In the genomic region with DNA sequence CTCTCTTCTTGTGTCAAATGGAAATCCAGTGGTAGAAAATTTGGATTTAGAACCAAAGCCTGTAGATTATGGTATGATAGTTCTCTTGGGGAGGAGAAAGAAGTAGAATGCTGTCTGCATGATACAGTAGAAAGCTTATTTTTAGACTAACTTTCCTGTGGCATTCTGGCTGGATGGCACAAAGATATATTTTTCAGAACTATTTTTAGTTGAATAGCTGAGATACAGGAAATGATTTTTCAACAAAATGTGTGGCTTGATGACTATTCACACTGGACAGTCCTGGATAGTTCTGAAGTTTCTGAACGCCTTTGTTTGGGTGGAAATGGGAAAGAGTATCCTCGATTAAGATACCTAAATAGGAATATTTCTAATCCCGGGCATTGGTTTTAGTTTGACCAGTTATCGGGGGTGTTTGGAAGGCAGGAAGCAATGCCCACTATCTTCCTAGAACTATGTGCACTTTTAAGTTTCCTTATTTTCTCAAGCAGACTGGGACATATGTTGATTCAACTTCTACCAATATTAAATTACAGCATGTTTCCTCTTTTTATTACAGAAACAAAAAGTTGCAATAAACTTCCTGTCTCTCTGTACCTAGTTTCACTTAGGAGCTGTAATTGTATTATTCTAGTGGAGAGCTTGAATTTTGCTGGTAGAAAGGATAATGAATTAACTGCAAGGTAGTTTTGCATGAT, we compare ENCODE assay signal across 18 cellular contexts. TPM values are rescaled to one million over a fixed set of nuclear protein-coding genes. Genes with fewer than 3 reads are reported as not detected.
DNase-seq lines count a peak whose midpoint lies in the region; ATAC-seq and TF ChIP-seq lines count a peak whose summit lies in the region.
"Had no signal": no experiment of that assay in that cellular context is flagged by ENCODE, and none has a peak within 500 bp of the region (broad histone marks: within the 10 kb centered on the region; RNA-seq: fewer than 3 reads in every experiment).

No MANE protein-coding gene starts in this region.

- no peaks in the 10 kb centered on the region for H4K20me1 ChIP-seq in BLaER1

- H3K23ac ChIP-seq in mesenchymal stem cell (ENCODE audit: low read length in 2 of 2), result no peak overlapping the region

- H3K9me3 ChIP-seq in BLaER1, result no peaks in the 10 kb centered on the region
- H3K9me3 ChIP-seq in mesenchymal stem cell (ENCODE audit: control insufficient read depth, low read length), result no peaks in the 10 kb centered on the region
- H3K9me3 ChIP-seq: HAP-1, psoas muscle, vagina had no signal

- no peak overlapping the region for H3K14ac ChIP-seq in mesenchymal stem cell (ENCODE audit: low read length in 2 of 2)

- peaks cover 8% of the 10 kb centered on the region for H3K79me1 ChIP-seq in mesenchymal stem cell (replicated peaks; ENCODE audit: low read length, poor library complexity, severe bottlenecking)

- H4K8ac ChIP-seq in mesenchymal stem cell (ENCODE audit: low read length), result no peak overlapping the region

- DNase-seq in LHCN-M2 (ENCODE audit: low read depth) (peak; percentile 35), germinal center (ENCODE audit: low spot score) (peak; percentile 20), omental fat pad (ENCODE audit: low spot score) (no peak), kidney glomerular epithelial cell (lab: John Stamatoyannopoulos, UW) (no peak), mesenchymal stem cell (no peak)
- DNase-seq: activated naive CD8-positive, alpha-beta T cell treated with anti-CD3 and anti-CD28 coated beads for 36 hours; cortex of kidney; DMS53; midbrain; NCI-H526; psoas muscle; SHP77 treated with DMSO at 0.1 percent for 48 hours had no signal

- no peak overlapping the region for H3K18ac ChIP-seq in mesenchymal stem cell (ENCODE audit: low read depth in 1 of 2, low read length in 2 of 2)

- H3K9ac ChIP-seq in BLaER1, result no peak overlapping the region
- H3K9ac ChIP-seq in mesenchymal stem cell (ENCODE audit: low read length), result no peak overlapping the region

- no peak overlapping the region for H2BK5ac ChIP-seq in mesenchymal stem cell (ENCODE audit: low read depth, low read length, poor library complexity, severe bottlenecking)

- 87% methylated on average over 4 of the region's 4 CpGs for WGBS in mesenchymal stem cell

- H3K36me3 ChIP-seq in BLaER1 (peaks cover 39% of the 10 kb centered on the region), mesenchymal stem cell (ENCODE audit: control insufficient read depth in 1 of 2, insufficient read depth in 2 of 2, low read depth in 1 of 2, low read length in 2 of 2) (peaks cover 4 to 23% of the 10 kb centered on the region in 2 experiments)
- H3K36me3 ChIP-seq: vagina had no signal

- H2BK15ac ChIP-seq in mesenchymal stem cell (ENCODE audit: low read depth, poor library complexity, severe bottlenecking), result no peak overlapping the region

- no peaks in the 10 kb centered on the region for H3K27me3 ChIP-seq in BLaER1
- H3K27me3 ChIP-seq in mesenchymal stem cell (ENCODE audit: control insufficient read depth in 1 of 2, insufficient read depth in 1 of 2, low read length in 2 of 2), result no peaks in the 10 kb centered on the region
- H3K27me3 ChIP-seq: vagina had no signal

- no peak overlapping the region for H2BK12ac ChIP-seq in mesenchymal stem cell (ENCODE audit: low read length in 2 of 2)

- H3K4ac ChIP-seq in mesenchymal stem cell (ENCODE audit: low read depth in 1 of 2, low read length in 2 of 2), result no peak overlapping the region

- H2AFZ ChIP-seq in mesenchymal stem cell (ENCODE audit: low read depth, low read length), result no peak overlapping the region

- H3K4me3 ChIP-seq in BLaER1 (no peak overlapping the region), mesenchymal stem cell (ENCODE audit: insufficient read depth in 1 of 2, low read depth in 1 of 2, low read length in 2 of 2) (no peak overlapping the region)
- H3K4me3 ChIP-seq: HAP-1, psoas muscle, vagina had no signal

- H2BK120ac ChIP-seq in mesenchymal stem cell (ENCODE audit: low read depth, low read length), result no peak overlapping the region

- H3K27ac ChIP-seq in BLaER1, result peak overlapping the region; percentile 19; the same call in 1 of the 2 replicates
- H3K27ac ChIP-seq in mesenchymal stem cell (ENCODE audit: low read length, poor library complexity, severe bottlenecking), result no peak overlapping the region
- H3K27ac ChIP-seq: psoas muscle, vagina had no signal

- ATAC-seq in GM21390 (IDR thresholded peaks at IDR 0.05; ENCODE audit: unreplicated experiment) (peak; percentile 64), omental fat pad (ENCODE audit: low FRiP score) (no peak), HG03108 (IDR thresholded peaks at IDR 0.05; ENCODE audit: unreplicated experiment) (no peak)
- ATAC-seq: psoas muscle had no signal

- no peak overlapping the region for H2AK5ac ChIP-seq in mesenchymal stem cell (ENCODE audit: low read length, severe bottlenecking)

- no peak overlapping the region for H4K91ac ChIP-seq in mesenchymal stem cell (ENCODE audit: low read length)

- H3K4me2 ChIP-seq in BLaER1 (peak overlapping the region; percentile 74), mesenchymal stem cell (ENCODE audit: low read length, poor library complexity, severe bottlenecking) (no peak overlapping the region)

- H3K4me1 ChIP-seq in BLaER1, result peaks cover 21% of the 10 kb centered on the region
- peaks cover 2% of the 10 kb centered on the region for H3K4me1 ChIP-seq in mesenchymal stem cell (ENCODE audit: control insufficient read depth, insufficient read depth, low read depth, low read length)
- H3K4me1 ChIP-seq: HAP-1, psoas muscle, vagina had no signal

- TF ChIP-seq CTCF in omental fat pad (IDR thresholded peaks at IDR 0.05), result no peak

RNA-seq across cellular contexts. Expression of gene GDF7, which starts 32.1 kb away (rescaled TPM):
- total RNA-seq in LHCN-M2 (2014; rRNA removed) (not detected in 2 replicates), omental fat pad (1 to 10 TPM in 1 of 4 donors, under 1 TPM in 3; 0.12 to 1.1 (median 0.25) TPM)
- 0.04 TPM for polyA plus RNA-seq in LHCN-M2 (2012)
- polyA plus RNA-seq in mesenchymal stem cell (2013, experiment 1 of 2), result 0.23 TPM
- polyA plus RNA-seq in mesenchymal stem cell (2013, experiment 2 of 2), result 0.25 TPM
- total RNA-seq: activated naive CD8-positive, alpha-beta T cell treated with anti-CD3 and anti-CD28 coated beads for 36 hours had no signal
- polyA plus RNA-seq: fibroblast of lung had no signal

RNA-seq across cellular contexts. Expression of gene HS1BP3, which starts 48.2 kb away (rescaled TPM):
- 24.6 and 34.2 TPM in 2 replicates for total RNA-seq in LHCN-M2 (2014; rRNA removed)
- polyA plus RNA-seq in LHCN-M2 (2012), result 25.0 TPM
- 10 to 100 TPM; 17.7 to 30.3 (median 22.8) TPM for total RNA-seq in omental fat pad
- polyA plus RNA-seq in mesenchymal stem cell (2013, experiment 1 of 2), result 42.4 TPM
- 39.8 TPM for polyA plus RNA-seq in mesenchymal stem cell (2013, experiment 2 of 2)

Comparison
In these comparisons a context has a peak if more than half of its experiments do, and no peak if none do; other contexts are left out.
1. DNase-seq: peak in LHCN-M2 (single experiment) and germinal center (single experiment); none in omental fat pad (single experiment), kidney glomerular epithelial cell (single experiment) and mesenchymal stem cell (single experiment).